ENCODE assay signal across 11 cellular contexts in genomic region chr6:33839399-33840063, GRCh38. TPM values are rescaled to one million over a fixed set of nuclear protein-coding genes. Genes with fewer than 3 reads are reported as not detected.
A peak's percentile ranks its signal among the peaks of the same experiment; 100 is the strongest.
DNase-seq lines count a peak whose midpoint lies in the region; ATAC-seq and TF ChIP-seq lines count a peak whose summit lies in the region.
"Had no signal": no experiment of that assay in that cellular context is flagged by ENCODE, and none has a peak within 500 bp of the region (broad histone marks: within the 10 kb centered on the region; RNA-seq: fewer than 3 reads in every experiment).

No MANE protein-coding gene starts in this region.

- 0 out of 2 replicates have a peak overlapping the region, but pooled peaks have one; percentile 43 for H2AFZ ChIP-seq in PC-3 (ENCODE audit: low read length)

- H3K27me3 Mint-ChIP-seq in activated T-cell treated with anti-CD3 and anti-CD28 coated beads, Interleukin-2, amount 50 U/mL, for 24 hours: no peaks in the 10 kb centered on the region
- H3K27me3 Mint-ChIP-seq in chondrocyte (ENCODE audit: low read depth): no peaks in the 10 kb centered on the region

- no peaks in the 10 kb centered on the region for H3K27me3 ChIP-seq in PC-3 (ENCODE audit: low read length)

- ATAC-seq in PC-3 (no peak), GM21723 (IDR thresholded peaks at IDR 0.05; ENCODE audit: unreplicated experiment) (no peak), HG02642 (IDR thresholded peaks at IDR 0.05; ENCODE audit: poor library complexity, unreplicated experiment) (no peak)
- no peak for ATAC-seq in stimulated activated effector memory CD8-positive, alpha-beta T cell treated with anti-CD3 and anti-CD28 coated beads, Interleukin-12 subunit alpha, Interleukin-12 subunit beta, amount 100 ng/mL, for 72 hours

- no peaks in the 10 kb centered on the region for H3F3A ChIP-seq in PC-3 (ENCODE audit: low read length, unreplicated experiment)

- H3K4me3 Mint-ChIP-seq in activated T-cell treated with anti-CD3 and anti-CD28 coated beads, Interleukin-2, amount 50 U/mL, for 24 hours: no peak overlapping the region
- H3K4me3 Mint-ChIP-seq in chondrocyte (ENCODE audit: unreplicated experiment): no peak overlapping the region
- H3K4me3 Mint-ChIP-seq in stimulated activated effector memory CD8-positive, alpha-beta T cell treated with anti-CD3 and anti-CD28 coated beads, Interleukin-12 subunit alpha, Interleukin-12 subunit beta, amount 100 ng/mL, for 72 hours: peak overlapping the region; percentile 4

- H3K9me3 Mint-ChIP-seq in activated T-cell treated with anti-CD3 and anti-CD28 coated beads, Interleukin-2, amount 50 U/mL, for 24 hours: no peaks in the 10 kb centered on the region
- H3K9me3 Mint-ChIP-seq in chondrocyte (ENCODE audit: low read depth): peaks cover 5% of the 10 kb centered on the region
- H3K9me3 Mint-ChIP-seq in stimulated activated effector memory CD8-positive, alpha-beta T cell treated with anti-CD3 and anti-CD28 coated beads, Interleukin-12 subunit alpha, Interleukin-12 subunit beta, amount 100 ng/mL, for 72 hours: peaks cover 6% of the 10 kb centered on the region

- H3K9me3 ChIP-seq in PC-3 (ENCODE audit: low read length): no peaks in the 10 kb centered on the region

- intact Hi-C loops in PC-3 (cut with micrococcal nuclease): loop anchor here (10.0 kb wide), 1 partner anchor 185 kb away; no protein-coding TSS in a partner anchor

- POLR2A ChIA-PET in PC-3 (lab: Charles Lee; ENCODE audit: unreplicated experiment): no interaction called here

- CTCF ChIA-PET in PC-3 (lab: Charles Lee): no interaction called here

- peak overlapping the region; percentile 78 for H3K27ac Mint-ChIP-seq in activated T-cell treated with anti-CD3 and anti-CD28 coated beads, Interleukin-2, amount 50 U/mL, for 24 hours
- peak overlapping the region; percentile 83 for H3K27ac Mint-ChIP-seq in chondrocyte (ENCODE audit: unreplicated experiment)
- H3K27ac Mint-ChIP-seq in stimulated activated effector memory CD8-positive, alpha-beta T cell treated with anti-CD3 and anti-CD28 coated beads, Interleukin-12 subunit alpha, Interleukin-12 subunit beta, amount 100 ng/mL, for 72 hours: peak overlapping the region; percentile 41

- no peaks in the 10 kb centered on the region for H4K20me1 ChIP-seq in PC-3 (ENCODE audit: low read length)

- no TSS peak for BruUV-seq in PC-3 (replicated peaks; lab: Mats Ljungman, UMichigan)

- H3K27ac ChIP-seq in PC-3 (ENCODE audit: low read length): peak overlapping the region; percentile 73

- no peak for TF ChIP-seq CTCF in PC-3 (conservative IDR thresholded peaks at IDR 0.05; ENCODE audit: low read depth, low read length)
- no peak for TF ChIP-seq CTCF in chondrocyte (IDR thresholded peaks at IDR 0.05)

- peaks cover 23% of the 10 kb centered on the region for H3K4me1 ChIP-seq in PC-3 (ENCODE audit: insufficient read depth, low read length)

- no peak overlapping the region for H3K4me3 ChIP-seq in PC-3 (ENCODE audit: low read length)

- H3K36me3 ChIP-seq in PC-3 (ENCODE audit: low read depth, low read length): no peaks in the 10 kb centered on the region

- no peaks in the 10 kb centered on the region for H3K79me2 ChIP-seq in PC-3 (ENCODE audit: low read length)

- no peaks in the 10 kb centered on the region for H3K9me2 ChIP-seq in PC-3 (replicated peaks; ENCODE audit: low read length)

- peak overlapping the region; percentile 52 for H3K4me2 ChIP-seq in PC-3 (ENCODE audit: low read length)

- DNase-seq in activated T-cell treated with anti-CD3 and anti-CD28 coated beads, Interleukin-2, amount 50 U/mL, for 24 hours: no peak
- DNase-seq in activated T-cell treated with anti-CD3 and anti-CD28 coated beads for 4 hours (no peak), PC-3 (no peak), chondrocyte (ENCODE audit: low spot score) (no peak), HK-2 (ENCODE audit: unreplicated experiment) (no peak)
- no peak for DNase-seq in stimulated activated effector memory CD8-positive, alpha-beta T cell treated with anti-CD3 and anti-CD28 coated beads, Interleukin-12 subunit alpha, Interleukin-12 subunit beta, amount 100 ng/mL, for 72 hours (ENCODE audit: low spot score in 2 of 2)
- DNase-seq: kidney, NCI-H2081 treated with DMSO at 0.1 percent for 48 hours had no signal

- peaks cover 19% of the 10 kb centered on the region for H3K4me1 Mint-ChIP-seq in activated T-cell treated with anti-CD3 and anti-CD28 coated beads, Interleukin-2, amount 50 U/mL, for 24 hours (ENCODE audit: low read depth)
- peaks cover 35% of the 10 kb centered on the region for H3K4me1 Mint-ChIP-seq in chondrocyte (ENCODE audit: low read depth)
- peaks cover 24% of the 10 kb centered on the region for H3K4me1 Mint-ChIP-seq in stimulated activated effector memory CD8-positive, alpha-beta T cell treated with anti-CD3 and anti-CD28 coated beads, Interleukin-12 subunit alpha, Interleukin-12 subunit beta, amount 100 ng/mL, for 72 hours

- H3K9ac ChIP-seq in PC-3 (ENCODE audit: low read length): peak overlapping the region; percentile 18; the same call in 1 of the 2 replicates

- H3K36me3 Mint-ChIP-seq in activated T-cell treated with anti-CD3 and anti-CD28 coated beads, Interleukin-2, amount 50 U/mL, for 24 hours (ENCODE audit: low read depth): no peaks in the 10 kb centered on the region
- no peaks in the 10 kb centered on the region for H3K36me3 Mint-ChIP-seq in chondrocyte (ENCODE audit: low read depth)
- H3K36me3 Mint-ChIP-seq in stimulated activated effector memory CD8-positive, alpha-beta T cell treated with anti-CD3 and anti-CD28 coated beads, Interleukin-12 subunit alpha, Interleukin-12 subunit beta, amount 100 ng/mL, for 72 hours: peaks cover 5% of the 10 kb centered on the region
- H3K36me3 Mint-ChIP-seq: activated naive CD4-positive, alpha-beta T cell treated with anti-CD3 and anti-CD28 coated beads, Interleukin-2, amount 50 U/mL, for 72 hours had no signal

RNA-seq across cellular contexts. Expression of gene MLN, which starts 35.7 kb away (rescaled TPM):
- not detected in 2 replicates for total RNA-seq in PC-3 (2014; rRNA removed)
- not detected in 3 replicates for total RNA-seq in chondrocyte
- total RNA-seq: activated naive CD4-positive, alpha-beta T cell treated with anti-CD3 and anti-CD28 coated beads, Interleukin-2, amount 50 U/mL, for 72 hours; kidney had no signal

RNA-seq across cellular contexts. Expression of gene LEMD2, which starts 50.6 kb away (rescaled TPM):
- total RNA-seq in PC-3 (2014; rRNA removed) (54.5 and 83.6 TPM in 2 replicates), chondrocyte (57.3 to 61.6 TPM (median 60.1 TPM) in 3 replicates)
